Comparison of ENCODE assay signal across 7 cellular contexts in genomic region chr16:263944-264343, GRCh38. TPM values are rescaled to one million over a fixed set of nuclear protein-coding genes. Genes with fewer than 3 reads are reported as not detected.
"Had no signal": no experiment of that assay in that cellular context is flagged by ENCODE, and none has a peak within 500 bp of the region (broad histone marks: within the 10 kb centered on the region; RNA-seq: fewer than 3 reads in every experiment).

No MANE protein-coding gene starts in this region.

- H3K4me1 ChIP-seq: HAP-1 had no signal

- H3K27ac ChIP-seq: GM23248 had no signal

- H2AFZ ChIP-seq: GM23248 had no signal

- H3K9ac ChIP-seq: GM23248 had no signal

- H3K9me3 ChIP-seq: HAP-1 had no signal

- DNase-seq: GM23248, GOT3, HFFc6 had no signal

- ATAC-seq: HCT116 had no signal

- H3K4me3 ChIP-seq: GM23248, HAP-1 had no signal

RNA-seq across cellular contexts. Expression of gene RGS11, which starts 11.8 kb away (rescaled TPM):
- total RNA-seq: H4 had no signal
- polyA plus RNA-seq: IgD-negative memory B cell had no signal

RNA-seq across cellular contexts. Expression of gene ARHGDIG, which starts 16.4 kb away (rescaled TPM):
- total RNA-seq: H4, HFFc6 had no signal
- polyA plus RNA-seq: IgD-negative memory B cell had no signal

RNA-seq across cellular contexts. Expression of gene PDIA2, which starts 19.0 kb away (rescaled TPM):
- total RNA-seq: GM23248, H4, HFFc6 had no signal
- polyA plus RNA-seq: GM23248, IgD-negative memory B cell had no signal
